Comparison of ENCODE assay signal across 8 cellular contexts in the genomic region with DNA sequence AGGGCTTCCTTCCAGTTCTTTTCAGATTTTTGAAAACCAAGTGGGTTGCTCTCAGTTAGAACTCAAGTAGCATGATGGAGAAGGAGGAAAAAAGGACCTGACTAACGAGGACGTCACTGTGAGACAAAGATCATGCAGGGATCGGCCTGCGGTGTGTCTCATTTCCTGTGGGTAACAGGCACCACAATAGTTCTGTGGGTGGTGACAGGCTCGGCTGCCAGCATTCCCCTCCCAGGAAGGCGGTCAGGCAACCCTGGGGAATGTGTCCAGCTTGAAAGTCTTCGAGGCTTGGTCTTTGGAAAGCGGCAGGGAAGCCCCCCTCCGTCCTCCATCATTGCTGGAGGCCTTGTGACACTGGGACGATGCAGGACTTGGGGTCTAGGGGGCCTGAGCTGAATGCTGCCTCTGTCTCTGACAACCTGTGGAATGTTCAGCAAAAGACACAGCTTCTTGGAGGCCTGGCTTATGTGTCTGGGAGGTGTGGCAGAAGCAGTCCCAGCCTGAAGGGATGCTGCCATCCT.
DNase-seq lines count a peak whose midpoint lies in the region; ATAC-seq, FAIRE-seq and TF ChIP-seq lines count a peak whose summit lies in the region.

No MANE protein-coding gene starts in this region.

- in situ Hi-C loops in Panc1 (cut with HindIII; ENCODE audit: low pct_unique_long_range_greater_than_20kb, low sequenced_read_pairs): no loop called here

- H3K36me3 Mint-ChIP-seq in activated T-helper 1 cell treated with anti-CD3 and anti-CD28 coated beads, Interleukin-12 subunit alpha, Interleukin-12 subunit beta, Interleukin-2, Interleukin-4 antibody, amounts not matched to agents 30 ng/mL and 10 ng/mL and 1 ng/mL, durations not matched to agents 14 hours and 24 hours and 36 hours (ENCODE audit: low read depth): peaks cover 4% of the 10 kb centered on the region

- peaks cover 35% of the 10 kb centered on the region for H3K4me1 Mint-ChIP-seq in activated T-helper 1 cell treated with anti-CD3 and anti-CD28 coated beads, Interleukin-12 subunit alpha, Interleukin-12 subunit beta, Interleukin-2, Interleukin-4 antibody, amounts not matched to agents 30 ng/mL and 10 ng/mL and 1 ng/mL, durations not matched to agents 14 hours and 24 hours and 36 hours (ENCODE audit: low read depth)

- peak overlapping the region; percentile 72 for H3K4me3 Mint-ChIP-seq in activated T-helper 1 cell treated with anti-CD3 and anti-CD28 coated beads, Interleukin-12 subunit alpha, Interleukin-12 subunit beta, Interleukin-2, Interleukin-4 antibody, amounts not matched to agents 30 ng/mL and 10 ng/mL and 1 ng/mL, durations not matched to agents 14 hours and 24 hours and 36 hours

- CTCF ChIA-PET in Panc1 (lab: Charles Lee): no interaction called here

- no peaks in the 10 kb centered on the region for H3K27me3 Mint-ChIP-seq in activated T-helper 1 cell treated with anti-CD3 and anti-CD28 coated beads, Interleukin-12 subunit alpha, Interleukin-12 subunit beta, Interleukin-2, Interleukin-4 antibody, amounts not matched to agents 30 ng/mL and 10 ng/mL and 1 ng/mL, durations not matched to agents 14 hours and 24 hours and 36 hours (ENCODE audit: insufficient read depth)

- H3K27me3 ChIP-seq in Panc1 (ENCODE audit: control insufficient read depth, insufficient read depth, low read length) (no peaks in the 10 kb centered on the region), right cardiac atrium (ENCODE audit: control insufficient read depth, insufficient read depth) (no peaks in the 10 kb centered on the region)

- peak; percentile 92 for FAIRE-seq in GM18507 (lab: Jason Lieb, UNC)

- H3K4me1 ChIP-seq in Panc1 (ENCODE audit: control insufficient read depth, insufficient read depth, low read length) (peaks cover 19% of the 10 kb centered on the region), right cardiac atrium (ENCODE audit: control insufficient read depth, insufficient read depth, low read length) (peaks cover 9% of the 10 kb centered on the region)

- DNase-seq in GM18507 (ENCODE audit: extremely low spot score, insufficient read length, low read depth) (peak; percentile 33), Panc1 (ENCODE audit: low read depth, low spot score) (no peak), right cardiac atrium (peak; percentile 62 to 73 (median 68)), DMS79 (lab: John Stamatoyannopoulos, UW) (no peak), mesenteric fat pad (ENCODE audit: low spot score) (no peak)
- peak; percentile 75 for DNase-seq in activated T-helper 1 cell treated with anti-CD3 and anti-CD28 coated beads, Interleukin-12 subunit alpha, Interleukin-12 subunit beta, Interleukin-2, Interleukin-4 antibody, amounts not matched to agents 30 ng/mL and 10 ng/mL and 1 ng/mL, durations not matched to agents 14 hours and 24 hours and 36 hours (ENCODE audit: low spot score)
- DNase-seq in stimulated activated CD4-positive, alpha-beta T cell treated with anti-CD3 and anti-CD28 coated beads, TNF-alpha, amount 100 ng/mL, for 24 hours (ENCODE audit: low read depth in 3 of 3): peak; percentile 48 to 72 (median 53)

- WGBS in right cardiac atrium: 23% methylated on average over 10 of the region's 10 CpGs

- ATAC-seq in HG02885 (IDR thresholded peaks at IDR 0.05; ENCODE audit: poor library complexity, unreplicated experiment): peak; percentile 88
- ATAC-seq in Panc1: peak; percentile 91
- peak; percentile 56 to 93 for ATAC-seq in right cardiac atrium

- H3K27ac Mint-ChIP-seq in activated T-helper 1 cell treated with anti-CD3 and anti-CD28 coated beads, Interleukin-12 subunit alpha, Interleukin-12 subunit beta, Interleukin-2, Interleukin-4 antibody, amounts not matched to agents 30 ng/mL and 10 ng/mL and 1 ng/mL, durations not matched to agents 14 hours and 24 hours and 36 hours: peak overlapping the region; percentile 92

- POLR2A ChIA-PET in Panc1 (lab: Charles Lee): no interaction called here

- TF ChIP-seq CTCF in Panc1 (IDR thresholded peaks at IDR 0.05): no peak

- H3K27ac ChIP-seq in Panc1 (ENCODE audit: low read length) (peak overlapping the region; percentile 81), right cardiac atrium (ENCODE audit: low read length) (no peak overlapping the region)

- peaks cover 13% of the 10 kb centered on the region for H3K9me3 Mint-ChIP-seq in activated T-helper 1 cell treated with anti-CD3 and anti-CD28 coated beads, Interleukin-12 subunit alpha, Interleukin-12 subunit beta, Interleukin-2, Interleukin-4 antibody, amounts not matched to agents 30 ng/mL and 10 ng/mL and 1 ng/mL, durations not matched to agents 14 hours and 24 hours and 36 hours

- no peak overlapping the region for H3K4me3 ChIP-seq in Panc1 (ENCODE audit: low read depth in 2 of 2, low read length in 2 of 2)
- H3K4me3 ChIP-seq in right cardiac atrium (ENCODE audit: low read length): no peak overlapping the region

- no peaks in the 10 kb centered on the region for H3K36me3 ChIP-seq in Panc1 (ENCODE audit: control insufficient read depth, insufficient read depth, low read length)

- intact Hi-C loops in Panc1 (cut with micrococcal nuclease; ENCODE audit: unreplicated experiment): no loop called here
- intact Hi-C loops in activated T-helper 1 cell treated with anti-CD3 and anti-CD28 coated beads, Interleukin-12 subunit alpha, Interleukin-12 subunit beta, Interleukin-2, Interleukin-4 antibody, amounts not matched to agents 30 ng/mL and 10 ng/mL and 1 ng/mL, durations not matched to agents 14 hours and 24 hours and 36 hours (cut with micrococcal nuclease): loop anchor here (1.0 to 5.0 kb wide), 3 partner anchors 79 to 258 kb away; a partner anchor contains a TSS
- intact Hi-C loops in right cardiac atrium (cut with DNase I): loop anchor here in 2 of 4 donors (10.0 kb wide), 2 partner anchors 115 to 375 kb away; no protein-coding TSS in a partner anchor

- no TSS peak for BruUV-seq in Panc1 (replicated peaks; lab: Mats Ljungman, UMichigan)

- H3K9me3 ChIP-seq in Panc1 (ENCODE audit: control insufficient read depth, insufficient read depth, low read depth, low read length) (no peaks in the 10 kb centered on the region), right cardiac atrium (ENCODE audit: control insufficient read depth, low read length) (no peaks in the 10 kb centered on the region)

Comparison
In these comparisons a context has a peak if more than half of its experiments do, and no peak if none do; other contexts are left out.
1. DNase-seq: peak in GM18507 (single experiment), activated T-helper 1 cell treated with anti-CD3 and anti-CD28 coated beads, Interleukin-12 subunit alpha, Interleukin-12 subunit beta, Interleukin-2, Interleukin-4 antibody, amounts not matched to agents 30 ng/mL and 10 ng/mL and 1 ng/mL, durations not matched to agents 14 hours and 24 hours and 36 hours (single experiment), right cardiac atrium (3 of 3) and stimulated activated CD4-positive, alpha-beta T cell treated with anti-CD3 and anti-CD28 coated beads, TNF-alpha, amount 100 ng/mL, for 24 hours (3 of 3); none in Panc1 (single experiment), DMS79 (single experiment) and mesenteric fat pad (single experiment).
2. Peak in every context shown above with its lines, with median percentiles within 50 percentile points of each other: ATAC-seq.